Comparison of ENCODE assay signal across 2 cellular contexts in the genomic region with DNA sequence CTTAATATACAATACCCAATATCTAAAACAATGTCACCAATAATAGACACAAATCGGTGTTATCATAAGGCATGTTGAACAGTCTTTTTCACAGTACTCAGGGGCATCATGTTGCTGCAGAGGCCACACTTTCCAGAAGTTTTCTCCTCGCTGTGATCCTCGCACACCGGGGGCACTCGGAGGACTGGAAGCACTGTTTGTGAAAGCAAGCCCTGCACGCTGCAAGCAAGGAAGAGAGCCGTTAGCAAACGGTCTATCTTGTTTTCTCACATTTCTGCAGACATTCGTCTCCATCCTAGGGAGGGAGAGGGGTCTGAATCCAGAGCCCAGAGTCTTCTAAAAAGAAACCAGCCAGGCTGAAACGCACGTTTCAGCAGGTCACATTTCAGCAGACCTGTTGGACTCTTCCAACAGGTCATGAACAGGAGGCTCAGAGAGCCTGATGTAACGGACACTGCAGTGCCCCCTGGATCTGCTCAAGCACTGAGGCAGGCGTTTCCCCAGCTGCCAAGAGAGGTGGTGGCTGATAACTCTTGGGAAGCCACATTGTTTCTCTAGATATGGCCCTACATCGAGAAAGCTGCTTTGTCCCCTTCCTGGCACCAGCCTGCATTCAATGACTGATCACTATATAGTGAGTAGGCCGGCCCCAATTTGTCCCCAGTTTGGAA.
A peak's percentile ranks its signal among the peaks of the same experiment; 100 is the strongest.
TF ChIP-seq lines count a peak whose summit lies in the region.

No MANE protein-coding gene starts in this region.

TF ChIP-seq in GM23338, 12 proteins besides CTCF, POLR2A, EP300 and RAD21:
- TF ChIP-seq CREB1 (CRISPR knock-in tag; IDR thresholded peaks at IDR 0.05; ENCODE audit: low read depth), result no peak
- TF ChIP-seq JUNB (IDR thresholded peaks at IDR 0.05; ENCODE audit: unreplicated experiment), result no peak
- TF ChIP-seq EZH2phosphoT487 (IDR thresholded peaks at IDR 0.05; ENCODE audit: unreplicated experiment), result no peak
- TF ChIP-seq NANOG (IDR thresholded peaks at IDR 0.05; ENCODE audit: borderline replicate concordance), result no peak
- TF ChIP-seq, protein P1, sequence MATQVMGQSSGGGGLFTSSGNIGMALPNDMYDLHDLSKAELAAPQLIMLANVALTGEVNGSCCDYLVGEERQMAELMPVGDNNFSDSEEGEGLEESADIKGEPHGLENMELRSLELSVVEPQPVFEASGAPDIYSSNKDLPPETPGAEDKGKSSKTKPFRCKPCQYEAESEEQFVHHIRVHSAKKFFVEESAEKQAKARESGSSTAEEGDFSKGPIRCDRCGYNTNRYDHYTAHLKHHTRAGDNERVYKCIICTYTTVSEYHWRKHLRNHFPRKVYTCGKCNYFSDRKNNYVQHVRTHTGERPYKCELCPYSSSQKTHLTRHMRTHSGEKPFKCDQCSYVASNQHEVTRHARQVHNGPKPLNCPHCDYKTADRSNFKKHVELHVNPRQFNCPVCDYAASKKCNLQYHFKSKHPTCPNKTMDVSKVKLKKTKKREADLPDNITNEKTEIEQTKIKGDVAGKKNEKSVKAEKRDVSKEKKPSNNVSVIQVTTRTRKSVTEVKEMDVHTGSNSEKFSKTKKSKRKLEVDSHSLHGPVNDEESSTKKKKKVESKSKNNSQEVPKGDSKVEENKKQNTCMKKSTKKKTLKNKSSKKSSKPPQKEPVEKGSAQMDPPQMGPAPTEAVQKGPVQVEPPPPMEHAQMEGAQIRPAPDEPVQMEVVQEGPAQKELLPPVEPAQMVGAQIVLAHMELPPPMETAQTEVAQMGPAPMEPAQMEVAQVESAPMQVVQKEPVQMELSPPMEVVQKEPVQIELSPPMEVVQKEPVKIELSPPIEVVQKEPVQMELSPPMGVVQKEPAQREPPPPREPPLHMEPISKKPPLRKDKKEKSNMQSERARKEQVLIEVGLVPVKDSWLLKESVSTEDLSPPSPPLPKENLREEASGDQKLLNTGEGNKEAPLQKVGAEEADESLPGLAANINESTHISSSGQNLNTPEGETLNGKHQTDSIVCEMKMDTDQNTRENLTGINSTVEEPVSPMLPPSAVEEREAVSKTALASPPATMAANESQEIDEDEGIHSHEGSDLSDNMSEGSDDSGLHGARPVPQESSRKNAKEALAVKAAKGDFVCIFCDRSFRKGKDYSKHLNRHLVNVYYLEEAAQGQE (IDR thresholded peaks at IDR 0.05; ENCODE audit: unreplicated experiment), result no peak
- TF ChIP-seq, protein P2, sequence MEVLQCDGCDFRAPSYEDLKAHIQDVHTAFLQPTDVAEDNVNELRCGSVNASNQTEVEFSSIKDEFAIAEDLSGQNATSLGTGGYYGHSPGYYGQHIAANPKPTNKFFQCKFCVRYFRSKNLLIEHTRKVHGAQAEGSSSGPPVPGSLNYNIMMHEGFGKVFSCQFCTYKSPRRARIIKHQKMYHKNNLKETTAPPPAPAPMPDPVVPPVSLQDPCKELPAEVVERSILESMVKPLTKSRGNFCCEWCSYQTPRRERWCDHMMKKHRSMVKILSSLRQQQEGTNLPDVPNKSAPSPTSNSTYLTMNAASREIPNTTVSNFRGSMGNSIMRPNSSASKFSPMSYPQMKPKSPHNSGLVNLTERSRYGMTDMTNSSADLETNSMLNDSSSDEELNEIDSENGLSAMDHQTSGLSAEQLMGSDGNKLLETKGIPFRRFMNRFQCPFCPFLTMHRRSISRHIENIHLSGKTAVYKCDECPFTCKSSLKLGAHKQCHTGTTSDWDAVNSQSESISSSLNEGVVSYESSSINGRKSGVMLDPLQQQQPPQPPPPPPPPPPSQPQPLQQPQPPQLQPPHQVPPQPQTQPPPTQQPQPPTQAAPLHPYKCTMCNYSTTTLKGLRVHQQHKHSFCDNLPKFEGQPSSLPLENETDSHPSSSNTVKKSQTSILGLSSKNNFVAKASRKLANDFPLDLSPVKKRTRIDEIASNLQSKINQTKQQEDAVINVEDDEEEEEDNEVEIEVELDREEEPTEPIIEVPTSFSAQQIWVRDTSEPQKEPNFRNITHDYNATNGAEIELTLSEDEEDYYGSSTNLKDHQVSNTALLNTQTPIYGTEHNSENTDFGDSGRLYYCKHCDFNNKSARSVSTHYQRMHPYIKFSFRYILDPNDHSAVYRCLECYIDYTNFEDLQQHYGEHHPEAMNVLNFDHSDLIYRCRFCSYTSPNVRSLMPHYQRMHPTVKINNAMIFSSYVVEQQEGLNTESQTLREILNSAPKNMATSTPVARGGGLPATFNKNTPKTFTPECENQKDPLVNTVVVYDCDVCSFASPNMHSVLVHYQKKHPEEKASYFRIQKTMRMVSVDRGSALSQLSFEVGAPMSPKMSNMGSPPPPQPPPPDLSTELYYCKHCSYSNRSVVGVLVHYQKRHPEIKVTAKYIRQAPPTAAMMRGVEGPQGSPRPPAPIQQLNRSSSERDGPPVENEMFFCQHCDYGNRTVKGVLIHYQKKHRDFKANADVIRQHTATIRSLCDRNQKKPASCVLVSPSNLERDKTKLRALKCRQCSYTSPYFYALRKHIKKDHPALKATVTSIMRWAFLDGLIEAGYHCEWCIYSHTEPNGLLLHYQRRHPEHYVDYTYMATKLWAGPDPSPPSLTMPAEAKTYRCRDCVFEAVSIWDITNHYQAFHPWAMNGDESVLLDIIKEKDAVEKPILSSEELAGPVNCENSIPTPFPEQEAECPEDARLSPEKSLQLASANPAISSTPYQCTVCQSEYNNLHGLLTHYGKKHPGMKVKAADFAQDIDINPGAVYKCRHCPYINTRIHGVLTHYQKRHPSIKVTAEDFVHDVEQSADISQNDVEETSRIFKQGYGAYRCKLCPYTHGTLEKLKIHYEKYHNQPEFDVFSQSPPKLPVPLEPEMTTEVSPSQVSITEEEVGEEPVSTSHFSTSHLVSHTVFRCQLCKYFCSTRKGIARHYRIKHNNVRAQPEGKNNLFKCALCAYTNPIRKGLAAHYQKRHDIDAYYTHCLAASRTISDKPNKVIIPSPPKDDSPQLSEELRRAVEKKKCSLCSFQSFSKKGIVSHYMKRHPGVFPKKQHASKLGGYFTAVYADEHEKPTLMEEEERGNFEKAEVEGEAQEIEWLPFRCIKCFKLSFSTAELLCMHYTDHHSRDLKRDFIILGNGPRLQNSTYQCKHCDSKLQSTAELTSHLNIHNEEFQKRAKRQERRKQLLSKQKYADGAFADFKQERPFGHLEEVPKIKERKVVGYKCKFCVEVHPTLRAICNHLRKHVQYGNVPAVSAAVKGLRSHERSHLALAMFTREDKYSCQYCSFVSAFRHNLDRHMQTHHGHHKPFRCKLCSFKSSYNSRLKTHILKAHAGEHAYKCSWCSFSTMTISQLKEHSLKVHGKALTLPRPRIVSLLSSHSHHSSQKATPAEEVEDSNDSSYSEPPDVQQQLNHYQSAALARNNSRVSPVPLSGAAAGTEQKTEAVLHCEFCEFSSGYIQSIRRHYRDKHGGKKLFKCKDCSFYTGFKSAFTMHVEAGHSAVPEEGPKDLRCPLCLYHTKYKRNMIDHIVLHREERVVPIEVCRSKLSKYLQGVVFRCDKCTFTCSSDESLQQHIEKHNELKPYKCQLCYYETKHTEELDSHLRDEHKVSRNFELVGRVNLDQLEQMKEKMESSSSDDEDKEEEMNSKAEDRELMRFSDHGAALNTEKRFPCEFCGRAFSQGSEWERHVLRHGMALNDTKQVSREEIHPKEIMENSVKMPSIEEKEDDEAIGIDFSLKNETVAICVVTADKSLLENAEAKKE (CRISPR knock-in tag; IDR thresholded peaks at IDR 0.05), result no peak
TF ChIP-seq in GM23338: peak in this region for 0.

TF ChIP-seq in K562, 482 proteins besides CTCF, POLR2A, EP300 and RAD21 (continues in another document):
- TF ChIP-seq, protein P3, sequence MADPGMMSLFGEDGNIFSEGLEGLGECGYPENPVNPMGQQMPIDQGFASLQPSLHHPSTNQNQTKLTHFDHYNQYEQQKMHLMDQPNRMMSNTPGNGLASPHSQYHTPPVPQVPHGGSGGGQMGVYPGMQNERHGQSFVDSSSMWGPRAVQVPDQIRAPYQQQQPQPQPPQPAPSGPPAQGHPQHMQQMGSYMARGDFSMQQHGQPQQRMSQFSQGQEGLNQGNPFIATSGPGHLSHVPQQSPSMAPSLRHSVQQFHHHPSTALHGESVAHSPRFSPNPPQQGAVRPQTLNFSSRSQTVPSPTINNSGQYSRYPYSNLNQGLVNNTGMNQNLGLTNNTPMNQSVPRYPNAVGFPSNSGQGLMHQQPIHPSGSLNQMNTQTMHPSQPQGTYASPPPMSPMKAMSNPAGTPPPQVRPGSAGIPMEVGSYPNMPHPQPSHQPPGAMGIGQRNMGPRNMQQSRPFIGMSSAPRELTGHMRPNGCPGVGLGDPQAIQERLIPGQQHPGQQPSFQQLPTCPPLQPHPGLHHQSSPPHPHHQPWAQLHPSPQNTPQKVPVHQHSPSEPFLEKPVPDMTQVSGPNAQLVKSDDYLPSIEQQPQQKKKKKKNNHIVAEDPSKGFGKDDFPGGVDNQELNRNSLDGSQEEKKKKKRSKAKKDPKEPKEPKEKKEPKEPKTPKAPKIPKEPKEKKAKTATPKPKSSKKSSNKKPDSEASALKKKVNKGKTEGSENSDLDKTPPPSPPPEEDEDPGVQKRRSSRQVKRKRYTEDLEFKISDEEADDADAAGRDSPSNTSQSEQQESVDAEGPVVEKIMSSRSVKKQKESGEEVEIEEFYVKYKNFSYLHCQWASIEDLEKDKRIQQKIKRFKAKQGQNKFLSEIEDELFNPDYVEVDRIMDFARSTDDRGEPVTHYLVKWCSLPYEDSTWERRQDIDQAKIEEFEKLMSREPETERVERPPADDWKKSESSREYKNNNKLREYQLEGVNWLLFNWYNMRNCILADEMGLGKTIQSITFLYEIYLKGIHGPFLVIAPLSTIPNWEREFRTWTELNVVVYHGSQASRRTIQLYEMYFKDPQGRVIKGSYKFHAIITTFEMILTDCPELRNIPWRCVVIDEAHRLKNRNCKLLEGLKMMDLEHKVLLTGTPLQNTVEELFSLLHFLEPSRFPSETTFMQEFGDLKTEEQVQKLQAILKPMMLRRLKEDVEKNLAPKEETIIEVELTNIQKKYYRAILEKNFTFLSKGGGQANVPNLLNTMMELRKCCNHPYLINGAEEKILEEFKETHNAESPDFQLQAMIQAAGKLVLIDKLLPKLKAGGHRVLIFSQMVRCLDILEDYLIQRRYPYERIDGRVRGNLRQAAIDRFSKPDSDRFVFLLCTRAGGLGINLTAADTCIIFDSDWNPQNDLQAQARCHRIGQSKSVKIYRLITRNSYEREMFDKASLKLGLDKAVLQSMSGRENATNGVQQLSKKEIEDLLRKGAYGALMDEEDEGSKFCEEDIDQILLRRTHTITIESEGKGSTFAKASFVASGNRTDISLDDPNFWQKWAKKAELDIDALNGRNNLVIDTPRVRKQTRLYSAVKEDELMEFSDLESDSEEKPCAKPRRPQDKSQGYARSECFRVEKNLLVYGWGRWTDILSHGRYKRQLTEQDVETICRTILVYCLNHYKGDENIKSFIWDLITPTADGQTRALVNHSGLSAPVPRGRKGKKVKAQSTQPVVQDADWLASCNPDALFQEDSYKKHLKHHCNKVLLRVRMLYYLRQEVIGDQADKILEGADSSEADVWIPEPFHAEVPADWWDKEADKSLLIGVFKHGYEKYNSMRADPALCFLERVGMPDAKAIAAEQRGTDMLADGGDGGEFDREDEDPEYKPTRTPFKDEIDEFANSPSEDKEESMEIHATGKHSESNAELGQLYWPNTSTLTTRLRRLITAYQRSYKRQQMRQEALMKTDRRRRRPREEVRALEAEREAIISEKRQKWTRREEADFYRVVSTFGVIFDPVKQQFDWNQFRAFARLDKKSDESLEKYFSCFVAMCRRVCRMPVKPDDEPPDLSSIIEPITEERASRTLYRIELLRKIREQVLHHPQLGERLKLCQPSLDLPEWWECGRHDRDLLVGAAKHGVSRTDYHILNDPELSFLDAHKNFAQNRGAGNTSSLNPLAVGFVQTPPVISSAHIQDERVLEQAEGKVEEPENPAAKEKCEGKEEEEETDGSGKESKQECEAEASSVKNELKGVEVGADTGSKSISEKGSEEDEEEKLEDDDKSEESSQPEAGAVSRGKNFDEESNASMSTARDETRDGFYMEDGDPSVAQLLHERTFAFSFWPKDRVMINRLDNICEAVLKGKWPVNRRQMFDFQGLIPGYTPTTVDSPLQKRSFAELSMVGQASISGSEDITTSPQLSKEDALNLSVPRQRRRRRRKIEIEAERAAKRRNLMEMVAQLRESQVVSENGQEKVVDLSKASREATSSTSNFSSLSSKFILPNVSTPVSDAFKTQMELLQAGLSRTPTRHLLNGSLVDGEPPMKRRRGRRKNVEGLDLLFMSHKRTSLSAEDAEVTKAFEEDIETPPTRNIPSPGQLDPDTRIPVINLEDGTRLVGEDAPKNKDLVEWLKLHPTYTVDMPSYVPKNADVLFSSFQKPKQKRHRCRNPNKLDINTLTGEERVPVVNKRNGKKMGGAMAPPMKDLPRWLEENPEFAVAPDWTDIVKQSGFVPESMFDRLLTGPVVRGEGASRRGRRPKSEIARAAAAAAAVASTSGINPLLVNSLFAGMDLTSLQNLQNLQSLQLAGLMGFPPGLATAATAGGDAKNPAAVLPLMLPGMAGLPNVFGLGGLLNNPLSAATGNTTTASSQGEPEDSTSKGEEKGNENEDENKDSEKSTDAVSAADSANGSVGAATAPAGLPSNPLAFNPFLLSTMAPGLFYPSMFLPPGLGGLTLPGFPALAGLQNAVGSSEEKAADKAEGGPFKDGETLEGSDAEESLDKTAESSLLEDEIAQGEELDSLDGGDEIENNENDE (IDR thresholded peaks at IDR 0.05; ENCODE audit: low read depth, low read length), result no peak
- TF ChIP-seq CBX2 (IDR thresholded peaks at IDR 0.05; ENCODE audit: insufficient read depth, low read length, poor library complexity, severe bottlenecking), result no peak
- peak; percentile 71 for TF ChIP-seq CBFA2T3 (IDR thresholded peaks at IDR 0.05)
- TF ChIP-seq NR4A1 (CRISPR knock-in tag; IDR thresholded peaks at IDR 0.05), result no peak
- TF ChIP-seq NR4A1 (tag; IDR thresholded peaks at IDR 0.05), result no peak
- no peak for TF ChIP-seq CAMTA2 (CRISPR knock-in tag; conservative IDR thresholded peaks at IDR 0.05)
- TF ChIP-seq, protein P4, sequence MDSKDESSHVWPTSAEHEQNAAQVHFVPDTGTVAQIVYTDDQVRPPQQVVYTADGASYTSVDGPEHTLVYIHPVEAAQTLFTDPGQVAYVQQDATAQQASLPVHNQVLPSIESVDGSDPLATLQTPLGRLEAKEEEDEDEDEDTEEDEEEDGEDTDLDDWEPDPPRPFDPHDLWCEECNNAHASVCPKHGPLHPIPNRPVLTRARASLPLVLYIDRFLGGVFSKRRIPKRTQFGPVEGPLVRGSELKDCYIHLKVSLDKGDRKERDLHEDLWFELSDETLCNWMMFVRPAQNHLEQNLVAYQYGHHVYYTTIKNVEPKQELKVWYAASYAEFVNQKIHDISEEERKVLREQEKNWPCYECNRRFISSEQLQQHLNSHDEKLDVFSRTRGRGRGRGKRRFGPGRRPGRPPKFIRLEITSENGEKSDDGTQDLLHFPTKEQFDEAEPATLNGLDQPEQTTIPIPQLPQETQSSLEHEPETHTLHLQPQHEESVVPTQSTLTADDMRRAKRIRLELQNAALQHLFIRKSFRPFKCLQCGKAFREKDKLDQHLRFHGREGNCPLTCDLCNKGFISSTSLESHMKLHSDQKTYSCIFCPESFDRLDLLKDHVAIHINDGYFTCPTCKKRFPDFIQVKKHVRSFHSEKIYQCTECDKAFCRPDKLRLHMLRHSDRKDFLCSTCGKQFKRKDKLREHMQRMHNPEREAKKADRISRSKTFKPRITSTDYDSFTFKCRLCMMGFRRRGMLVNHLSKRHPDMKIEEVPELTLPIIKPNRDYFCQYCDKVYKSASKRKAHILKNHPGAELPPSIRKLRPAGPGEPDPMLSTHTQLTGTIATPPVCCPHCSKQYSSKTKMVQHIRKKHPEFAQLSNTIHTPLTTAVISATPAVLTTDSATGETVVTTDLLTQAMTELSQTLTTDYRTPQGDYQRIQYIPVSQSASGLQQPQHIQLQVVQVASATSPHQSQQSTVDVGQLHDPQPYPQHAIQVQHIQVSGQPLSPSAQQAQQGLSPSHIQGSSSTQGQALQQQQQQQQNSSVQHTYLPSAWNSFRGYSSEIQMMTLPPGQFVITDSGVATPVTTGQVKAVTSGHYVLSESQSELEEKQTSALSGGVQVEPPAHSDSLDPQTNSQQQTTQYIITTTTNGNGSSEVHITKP (IDR thresholded peaks at IDR 0.05; ENCODE audit: partially characterized antibody), result peak; percentile 78
- TF ChIP-seq DPF2 (IDR thresholded peaks at IDR 0.05), result peak; percentile 28; the same call in 1 of the 2 replicates
- peak; percentile 62 for TF ChIP-seq CBFA2T2 (conservative IDR thresholded peaks at IDR 0.05)
- no peak for TF ChIP-seq SAP30 (IDR thresholded peaks at IDR 0.05; ENCODE audit: borderline replicate concordance, insufficient read depth, low read depth, low read length, poor library complexity, severe bottlenecking)
- peak; percentile 59 for TF ChIP-seq TAL1 (IDR thresholded peaks at IDR 0.05)
- no peak for TF ChIP-seq HDAC6 (IDR thresholded peaks at IDR 0.05; ENCODE audit: low read depth, low read length)
- TF ChIP-seq TEAD4 (IDR thresholded peaks at IDR 0.05; ENCODE audit: low read length), result peak; percentile 44; the same call in 1 of the 2 replicates
- no peak for TF ChIP-seq TEAD4 (CRISPR knock-in tag; IDR thresholded peaks at IDR 0.05; ENCODE audit: borderline replicate concordance)
